1 cellular context compared by ENCODE assay signal in the genomic region with DNA sequence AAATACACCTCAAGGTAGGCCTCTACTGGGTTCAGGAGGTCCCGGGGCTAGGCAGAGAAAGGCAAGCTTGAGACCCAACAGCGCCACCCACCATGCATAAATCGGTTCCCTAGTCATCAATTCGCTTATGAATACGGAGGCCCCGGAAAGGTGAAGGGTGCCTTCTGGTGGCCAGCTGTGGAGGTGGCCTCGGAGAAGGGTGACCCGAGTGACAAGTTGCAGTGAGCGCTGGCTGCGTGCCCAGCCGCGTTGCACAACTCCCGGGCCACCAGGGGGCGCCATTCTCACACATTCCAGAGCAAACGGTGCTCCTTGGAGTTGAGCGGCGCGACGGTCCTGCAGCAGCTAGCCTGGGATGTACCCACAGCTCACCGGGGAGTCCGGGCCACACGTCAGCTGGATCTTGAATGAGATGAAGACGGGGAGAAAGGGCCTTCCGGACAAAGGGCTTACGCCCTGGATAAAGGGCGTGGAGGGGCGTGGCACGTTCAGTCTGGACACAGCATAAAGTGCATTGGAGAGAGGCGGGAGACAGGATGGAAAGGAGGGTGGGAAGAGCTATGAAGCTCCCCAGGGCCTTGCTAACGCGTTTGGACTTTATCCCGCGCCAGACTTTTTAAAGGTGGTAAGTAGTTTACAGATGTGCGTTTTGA.
TF ChIP-seq lines count a peak whose summit lies in the region.

No MANE protein-coding gene starts in this region.

TF ChIP-seq in K562, 482 proteins besides CTCF, POLR2A, EP300 and RAD21 (continued from another document and continues in another):
- TF ChIP-seq, protein P1, sequence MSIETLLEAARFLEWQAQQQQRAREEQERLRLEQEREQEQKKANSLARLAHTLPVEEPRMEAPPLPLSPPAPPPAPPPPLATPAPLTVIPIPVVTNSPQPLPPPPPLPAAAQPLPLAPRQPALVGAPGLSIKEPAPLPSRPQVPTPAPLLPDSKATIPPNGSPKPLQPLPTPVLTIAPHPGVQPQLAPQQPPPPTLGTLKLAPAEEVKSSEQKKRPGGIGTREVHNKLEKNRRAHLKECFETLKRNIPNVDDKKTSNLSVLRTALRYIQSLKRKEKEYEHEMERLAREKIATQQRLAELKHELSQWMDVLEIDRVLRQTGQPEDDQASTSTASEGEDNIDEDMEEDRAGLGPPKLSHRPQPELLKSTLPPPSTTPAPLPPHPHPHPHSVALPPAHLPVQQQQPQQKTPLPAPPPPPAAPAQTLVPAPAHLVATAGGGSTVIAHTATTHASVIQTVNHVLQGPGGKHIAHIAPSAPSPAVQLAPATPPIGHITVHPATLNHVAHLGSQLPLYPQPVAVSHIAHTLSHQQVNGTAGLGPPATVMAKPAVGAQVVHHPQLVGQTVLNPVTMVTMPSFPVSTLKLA (conservative IDR thresholded peaks at IDR 0.05), result peak; percentile 49 to 74; a peak in 3 of 4 replicates
- no peak; the same call in 1 of the 2 replicates for TF ChIP-seq STAT5A (IDR thresholded peaks at IDR 0.05; ENCODE audit: borderline replicate concordance, low read length)
- peak in 1 of 2 experiments; percentile 48; a peak in 2 of 4 replicates for TF ChIP-seq TBL1XR1 (IDR thresholded peaks at IDR 0.05; ENCODE audit: low read length in 2 of 2)
- TF ChIP-seq ETV1 (tag; conservative IDR thresholded peaks at IDR 0.05; ENCODE audit: low read depth), result peak; percentile 71
- TF ChIP-seq SP2 (IDR thresholded peaks at IDR 0.05; ENCODE audit: extremely low read depth, low read depth, low read length, poor library complexity, severe bottlenecking), result no peak
- TF ChIP-seq ZNF232 (CRISPR knock-in tag; IDR thresholded peaks at IDR 0.05), result no peak
- peak; percentile 40; the same call in 1 of the 2 replicates for TF ChIP-seq NCOR1 (IDR thresholded peaks at IDR 0.05)
- no peak for TF ChIP-seq TAF7 (tag; IDR thresholded peaks at IDR 0.05)
- TF ChIP-seq, protein P2, sequence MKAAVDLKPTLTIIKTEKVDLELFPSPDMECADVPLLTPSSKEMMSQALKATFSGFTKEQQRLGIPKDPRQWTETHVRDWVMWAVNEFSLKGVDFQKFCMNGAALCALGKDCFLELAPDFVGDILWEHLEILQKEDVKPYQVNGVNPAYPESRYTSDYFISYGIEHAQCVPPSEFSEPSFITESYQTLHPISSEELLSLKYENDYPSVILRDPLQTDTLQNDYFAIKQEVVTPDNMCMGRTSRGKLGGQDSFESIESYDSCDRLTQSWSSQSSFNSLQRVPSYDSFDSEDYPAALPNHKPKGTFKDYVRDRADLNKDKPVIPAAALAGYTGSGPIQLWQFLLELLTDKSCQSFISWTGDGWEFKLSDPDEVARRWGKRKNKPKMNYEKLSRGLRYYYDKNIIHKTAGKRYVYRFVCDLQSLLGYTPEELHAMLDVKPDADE (conservative IDR thresholded peaks at IDR 0.05; ENCODE audit: control insufficient read depth, low read depth, low read length), result peak; percentile 50; the same call in 1 of the 2 replicates
- peak; percentile 88 for TF ChIP-seq KLF1 (tag; IDR thresholded peaks at IDR 0.05)
- TF ChIP-seq NFATC3 (IDR thresholded peaks at IDR 0.05), result no peak
- no peak for TF ChIP-seq NR2C1 (IDR thresholded peaks at IDR 0.05)
- 0 out of 2 replicates have a peak, but pooled peaks have one; percentile 36 for TF ChIP-seq NR2C1 (tag; IDR thresholded peaks at IDR 0.05)
- TF ChIP-seq, protein P3, sequence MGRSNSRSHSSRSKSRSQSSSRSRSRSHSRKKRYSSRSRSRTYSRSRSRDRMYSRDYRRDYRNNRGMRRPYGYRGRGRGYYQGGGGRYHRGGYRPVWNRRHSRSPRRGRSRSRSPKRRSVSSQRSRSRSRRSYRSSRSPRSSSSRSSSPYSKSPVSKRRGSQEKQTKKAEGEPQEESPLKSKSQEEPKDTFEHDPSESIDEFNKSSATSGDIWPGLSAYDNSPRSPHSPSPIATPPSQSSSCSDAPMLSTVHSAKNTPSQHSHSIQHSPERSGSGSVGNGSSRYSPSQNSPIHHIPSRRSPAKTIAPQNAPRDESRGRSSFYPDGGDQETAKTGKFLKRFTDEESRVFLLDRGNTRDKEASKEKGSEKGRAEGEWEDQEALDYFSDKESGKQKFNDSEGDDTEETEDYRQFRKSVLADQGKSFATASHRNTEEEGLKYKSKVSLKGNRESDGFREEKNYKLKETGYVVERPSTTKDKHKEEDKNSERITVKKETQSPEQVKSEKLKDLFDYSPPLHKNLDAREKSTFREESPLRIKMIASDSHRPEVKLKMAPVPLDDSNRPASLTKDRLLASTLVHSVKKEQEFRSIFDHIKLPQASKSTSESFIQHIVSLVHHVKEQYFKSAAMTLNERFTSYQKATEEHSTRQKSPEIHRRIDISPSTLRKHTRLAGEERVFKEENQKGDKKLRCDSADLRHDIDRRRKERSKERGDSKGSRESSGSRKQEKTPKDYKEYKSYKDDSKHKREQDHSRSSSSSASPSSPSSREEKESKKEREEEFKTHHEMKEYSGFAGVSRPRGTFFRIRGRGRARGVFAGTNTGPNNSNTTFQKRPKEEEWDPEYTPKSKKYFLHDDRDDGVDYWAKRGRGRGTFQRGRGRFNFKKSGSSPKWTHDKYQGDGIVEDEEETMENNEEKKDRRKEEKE (IDR thresholded peaks at IDR 0.05; ENCODE audit: borderline replicate concordance in 1 of 2, control insufficient read depth in 1 of 2, low read depth in 2 of 2, low read length in 1 of 2), result no peak
- TF ChIP-seq, protein P4, sequence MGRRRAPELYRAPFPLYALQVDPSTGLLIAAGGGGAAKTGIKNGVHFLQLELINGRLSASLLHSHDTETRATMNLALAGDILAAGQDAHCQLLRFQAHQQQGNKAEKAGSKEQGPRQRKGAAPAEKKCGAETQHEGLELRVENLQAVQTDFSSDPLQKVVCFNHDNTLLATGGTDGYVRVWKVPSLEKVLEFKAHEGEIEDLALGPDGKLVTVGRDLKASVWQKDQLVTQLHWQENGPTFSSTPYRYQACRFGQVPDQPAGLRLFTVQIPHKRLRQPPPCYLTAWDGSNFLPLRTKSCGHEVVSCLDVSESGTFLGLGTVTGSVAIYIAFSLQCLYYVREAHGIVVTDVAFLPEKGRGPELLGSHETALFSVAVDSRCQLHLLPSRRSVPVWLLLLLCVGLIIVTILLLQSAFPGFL (CRISPR knock-in tag; IDR thresholded peaks at IDR 0.05), result no peak; the same call in 1 of the 2 replicates
- no peak for TF ChIP-seq SMARCC2 (IDR thresholded peaks at IDR 0.05; ENCODE audit: low read depth)
- peak; percentile 86 for TF ChIP-seq CREM (IDR thresholded peaks at IDR 0.05; ENCODE audit: low read depth)
- TF ChIP-seq, protein P5, sequence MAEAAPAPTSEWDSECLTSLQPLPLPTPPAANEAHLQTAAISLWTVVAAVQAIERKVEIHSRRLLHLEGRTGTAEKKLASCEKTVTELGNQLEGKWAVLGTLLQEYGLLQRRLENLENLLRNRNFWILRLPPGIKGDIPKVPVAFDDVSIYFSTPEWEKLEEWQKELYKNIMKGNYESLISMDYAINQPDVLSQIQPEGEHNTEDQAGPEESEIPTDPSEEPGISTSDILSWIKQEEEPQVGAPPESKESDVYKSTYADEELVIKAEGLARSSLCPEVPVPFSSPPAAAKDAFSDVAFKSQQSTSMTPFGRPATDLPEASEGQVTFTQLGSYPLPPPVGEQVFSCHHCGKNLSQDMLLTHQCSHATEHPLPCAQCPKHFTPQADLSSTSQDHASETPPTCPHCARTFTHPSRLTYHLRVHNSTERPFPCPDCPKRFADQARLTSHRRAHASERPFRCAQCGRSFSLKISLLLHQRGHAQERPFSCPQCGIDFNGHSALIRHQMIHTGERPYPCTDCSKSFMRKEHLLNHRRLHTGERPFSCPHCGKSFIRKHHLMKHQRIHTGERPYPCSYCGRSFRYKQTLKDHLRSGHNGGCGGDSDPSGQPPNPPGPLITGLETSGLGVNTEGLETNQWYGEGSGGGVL (CRISPR knock-in tag; IDR thresholded peaks at IDR 0.05), result no peak
- TF ChIP-seq RB1 (IDR thresholded peaks at IDR 0.05; ENCODE audit: low read depth), result peak; percentile 90
- TF ChIP-seq ZZZ3 (IDR thresholded peaks at IDR 0.05), result no peak
- TF ChIP-seq ZNF324 (CRISPR knock-in tag; IDR thresholded peaks at IDR 0.05), result no peak
- TF ChIP-seq, protein P6, sequence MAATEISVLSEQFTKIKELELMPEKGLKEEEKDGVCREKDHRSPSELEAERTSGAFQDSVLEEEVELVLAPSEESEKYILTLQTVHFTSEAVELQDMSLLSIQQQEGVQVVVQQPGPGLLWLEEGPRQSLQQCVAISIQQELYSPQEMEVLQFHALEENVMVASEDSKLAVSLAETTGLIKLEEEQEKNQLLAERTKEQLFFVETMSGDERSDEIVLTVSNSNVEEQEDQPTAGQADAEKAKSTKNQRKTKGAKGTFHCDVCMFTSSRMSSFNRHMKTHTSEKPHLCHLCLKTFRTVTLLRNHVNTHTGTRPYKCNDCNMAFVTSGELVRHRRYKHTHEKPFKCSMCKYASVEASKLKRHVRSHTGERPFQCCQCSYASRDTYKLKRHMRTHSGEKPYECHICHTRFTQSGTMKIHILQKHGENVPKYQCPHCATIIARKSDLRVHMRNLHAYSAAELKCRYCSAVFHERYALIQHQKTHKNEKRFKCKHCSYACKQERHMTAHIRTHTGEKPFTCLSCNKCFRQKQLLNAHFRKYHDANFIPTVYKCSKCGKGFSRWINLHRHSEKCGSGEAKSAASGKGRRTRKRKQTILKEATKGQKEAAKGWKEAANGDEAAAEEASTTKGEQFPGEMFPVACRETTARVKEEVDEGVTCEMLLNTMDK (IDR thresholded peaks at IDR 0.05; ENCODE audit: borderline replicate concordance, insufficient read depth, low read depth, low read length, poor library complexity, severe bottlenecking), result peak; percentile 65
- 0 out of 2 replicates have a peak, but pooled peaks have one; percentile 54 for TF ChIP-seq ZNF12 (CRISPR knock-in tag; IDR thresholded peaks at IDR 0.05)
- TF ChIP-seq, protein P7, sequence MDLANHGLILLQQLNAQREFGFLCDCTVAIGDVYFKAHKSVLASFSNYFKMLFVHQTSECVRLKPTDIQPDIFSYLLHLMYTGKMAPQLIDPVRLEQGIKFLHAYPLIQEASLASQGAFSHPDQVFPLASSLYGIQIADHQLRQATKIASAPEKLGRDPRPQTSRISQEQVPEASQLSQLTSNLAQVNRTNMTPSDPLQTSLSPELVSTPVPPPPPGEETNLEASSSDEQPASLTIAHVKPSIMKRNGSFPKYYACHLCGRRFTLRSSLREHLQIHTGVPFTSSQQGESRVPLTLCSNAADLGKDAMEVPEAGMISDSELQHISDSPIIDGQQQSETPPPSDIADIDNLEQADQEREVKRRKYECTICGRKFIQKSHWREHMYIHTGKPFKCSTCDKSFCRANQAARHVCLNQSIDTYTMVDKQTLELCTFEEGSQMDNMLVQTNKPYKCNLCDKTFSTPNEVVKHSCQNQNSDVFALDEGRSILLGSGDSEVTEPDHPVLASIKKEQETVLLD (IDR thresholded peaks at IDR 0.05), result no peak; the same call in 1 of the 2 replicates
- TF ChIP-seq, protein P8, sequence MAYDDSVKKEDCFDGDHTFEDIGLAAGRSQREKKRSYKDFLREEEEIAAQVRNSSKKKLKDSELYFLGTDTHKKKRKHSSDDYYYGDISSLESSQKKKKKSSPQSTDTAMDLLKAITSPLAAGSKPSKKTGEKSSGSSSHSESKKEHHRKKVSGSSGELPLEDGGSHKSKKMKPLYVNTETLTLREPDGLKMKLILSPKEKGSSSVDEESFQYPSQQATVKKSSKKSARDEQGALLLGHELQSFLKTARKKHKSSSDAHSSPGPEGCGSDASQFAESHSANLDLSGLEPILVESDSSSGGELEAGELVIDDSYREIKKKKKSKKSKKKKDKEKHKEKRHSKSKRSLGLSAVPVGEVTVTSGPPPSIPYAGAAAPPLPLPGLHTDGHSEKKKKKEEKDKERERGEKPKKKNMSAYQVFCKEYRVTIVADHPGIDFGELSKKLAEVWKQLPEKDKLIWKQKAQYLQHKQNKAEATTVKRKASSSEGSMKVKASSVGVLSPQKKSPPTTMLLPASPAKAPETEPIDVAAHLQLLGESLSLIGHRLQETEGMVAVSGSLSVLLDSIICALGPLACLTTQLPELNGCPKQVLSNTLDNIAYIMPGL (CRISPR knock-in tag; IDR thresholded peaks at IDR 0.05), result peak; percentile 81; the same call in 1 of the 2 replicates
- TF ChIP-seq, protein P9, sequence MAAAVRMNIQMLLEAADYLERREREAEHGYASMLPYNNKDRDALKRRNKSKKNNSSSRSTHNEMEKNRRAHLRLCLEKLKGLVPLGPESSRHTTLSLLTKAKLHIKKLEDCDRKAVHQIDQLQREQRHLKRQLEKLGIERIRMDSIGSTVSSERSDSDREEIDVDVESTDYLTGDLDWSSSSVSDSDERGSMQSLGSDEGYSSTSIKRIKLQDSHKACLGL (CRISPR knock-in tag; IDR thresholded peaks at IDR 0.05; ENCODE audit: borderline replicate concordance, poor library complexity, severe bottlenecking), result no peak
- no peak for TF ChIP-seq PML (IDR thresholded peaks at IDR 0.05; ENCODE audit: low read length)
- TF ChIP-seq SIRT6 (IDR thresholded peaks at IDR 0.05; ENCODE audit: low read depth, low read length), result no peak
- TF ChIP-seq, protein P10, sequence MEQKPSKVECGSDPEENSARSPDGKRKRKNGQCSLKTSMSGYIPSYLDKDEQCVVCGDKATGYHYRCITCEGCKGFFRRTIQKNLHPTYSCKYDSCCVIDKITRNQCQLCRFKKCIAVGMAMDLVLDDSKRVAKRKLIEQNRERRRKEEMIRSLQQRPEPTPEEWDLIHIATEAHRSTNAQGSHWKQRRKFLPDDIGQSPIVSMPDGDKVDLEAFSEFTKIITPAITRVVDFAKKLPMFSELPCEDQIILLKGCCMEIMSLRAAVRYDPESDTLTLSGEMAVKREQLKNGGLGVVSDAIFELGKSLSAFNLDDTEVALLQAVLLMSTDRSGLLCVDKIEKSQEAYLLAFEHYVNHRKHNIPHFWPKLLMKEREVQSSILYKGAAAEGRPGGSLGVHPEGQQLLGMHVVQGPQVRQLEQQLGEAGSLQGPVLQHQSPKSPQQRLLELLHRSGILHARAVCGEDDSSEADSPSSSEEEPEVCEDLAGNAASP (IDR thresholded peaks at IDR 0.05), result no peak
- TF ChIP-seq, protein P11, sequence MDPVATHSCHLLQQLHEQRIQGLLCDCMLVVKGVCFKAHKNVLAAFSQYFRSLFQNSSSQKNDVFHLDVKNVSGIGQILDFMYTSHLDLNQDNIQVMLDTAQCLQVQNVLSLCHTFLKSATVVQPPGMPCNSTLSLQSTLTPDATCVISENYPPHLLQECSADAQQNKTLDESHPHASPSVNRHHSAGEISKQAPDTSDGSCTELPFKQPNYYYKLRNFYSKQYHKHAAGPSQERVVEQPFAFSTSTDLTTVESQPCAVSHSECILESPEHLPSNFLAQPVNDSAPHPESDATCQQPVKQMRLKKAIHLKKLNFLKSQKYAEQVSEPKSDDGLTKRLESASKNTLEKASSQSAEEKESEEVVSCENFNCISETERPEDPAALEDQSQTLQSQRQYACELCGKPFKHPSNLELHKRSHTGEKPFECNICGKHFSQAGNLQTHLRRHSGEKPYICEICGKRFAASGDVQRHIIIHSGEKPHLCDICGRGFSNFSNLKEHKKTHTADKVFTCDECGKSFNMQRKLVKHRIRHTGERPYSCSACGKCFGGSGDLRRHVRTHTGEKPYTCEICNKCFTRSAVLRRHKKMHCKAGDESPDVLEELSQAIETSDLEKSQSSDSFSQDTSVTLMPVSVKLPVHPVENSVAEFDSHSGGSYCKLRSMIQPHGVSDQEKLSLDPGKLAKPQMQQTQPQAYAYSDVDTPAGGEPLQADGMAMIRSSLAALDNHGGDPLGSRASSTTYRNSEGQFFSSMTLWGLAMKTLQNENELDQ (CRISPR knock-in tag; IDR thresholded peaks at IDR 0.05; ENCODE audit: borderline replicate concordance), result no peak
- no peak for TF ChIP-seq MCM2 (IDR thresholded peaks at IDR 0.05; ENCODE audit: low read depth)
- no peak for TF ChIP-seq ZNF780A (CRISPR knock-in tag; IDR thresholded peaks at IDR 0.05)
- TF ChIP-seq, protein P12, sequence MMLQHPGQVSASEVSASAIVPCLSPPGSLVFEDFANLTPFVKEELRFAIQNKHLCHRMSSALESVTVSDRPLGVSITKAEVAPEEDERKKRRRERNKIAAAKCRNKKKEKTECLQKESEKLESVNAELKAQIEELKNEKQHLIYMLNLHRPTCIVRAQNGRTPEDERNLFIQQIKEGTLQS (IDR thresholded peaks at IDR 0.05), result no peak
- TF ChIP-seq, protein P12 (CRISPR knock-in tag; conservative IDR thresholded peaks at IDR 0.05), result peak; percentile 69
- TF ChIP-seq KLF16 (IDR thresholded peaks at IDR 0.05), result peak; percentile 84
